ENCODE assay signal across 8 cellular contexts in genomic region chr3:12138044-12138443, GRCh38. TPM values are rescaled to one million over a fixed set of nuclear protein-coding genes. Genes with fewer than 3 reads are reported as not detected.
DNase-seq lines count a peak whose midpoint lies in the region; ATAC-seq and TF ChIP-seq lines count a peak whose summit lies in the region.

No MANE protein-coding gene starts in this region.

- no peaks in the 10 kb centered on the region for H3K9me3 Mint-ChIP-seq in activated CD8-positive, alpha-beta memory T cell treated with anti-CD3 and anti-CD28 coated beads, Interleukin-2, amount 10 ng/mL, durations not matched to agents 7 days and 5 days (ENCODE audit: low read depth)
- no peaks in the 10 kb centered on the region for H3K9me3 Mint-ChIP-seq in osteocyte (ENCODE audit: unreplicated experiment)

- H3K27me3 Mint-ChIP-seq in activated CD8-positive, alpha-beta memory T cell treated with anti-CD3 and anti-CD28 coated beads, Interleukin-2, amount 10 ng/mL, durations not matched to agents 7 days and 5 days, result peaks cover 32% of the 10 kb centered on the region
- H3K27me3 Mint-ChIP-seq in osteocyte (ENCODE audit: unreplicated experiment), result peaks cover 18% of the 10 kb centered on the region

- ATAC-seq in activated CD8-positive, alpha-beta memory T cell treated with anti-CD3 and anti-CD28 coated beads, Interleukin-2, amount 10 ng/mL, durations not matched to agents 7 days and 5 days, result peak; percentile 58
- ATAC-seq in HG03025 (IDR thresholded peaks at IDR 0.05; ENCODE audit: low FRiP score, unreplicated experiment) (no peak), GM19351 (IDR thresholded peaks at IDR 0.05; ENCODE audit: unreplicated experiment) (no peak)

- no peak overlapping the region for H3K27ac Mint-ChIP-seq in activated CD8-positive, alpha-beta memory T cell treated with anti-CD3 and anti-CD28 coated beads, Interleukin-2, amount 10 ng/mL, durations not matched to agents 7 days and 5 days
- no peak overlapping the region for H3K27ac Mint-ChIP-seq in osteocyte (ENCODE audit: unreplicated experiment)

- peak; percentile 46 for DNase-seq in activated CD8-positive, alpha-beta memory T cell treated with anti-CD3 and anti-CD28 coated beads, Interleukin-2, amount 10 ng/mL, durations not matched to agents 7 days and 5 days
- no peak for DNase-seq in activated CD8-positive, alpha-beta memory T cell treated with anti-CD3 and anti-CD28 coated beads, Interleukin-2, amount 50 U/mL, for 48 hours
- DNase-seq in NCI-H460 (ENCODE audit: extremely low read depth, low read depth), result peak; percentile 27
- DNase-seq in dermis blood vessel endothelial cell, result peak; percentile 60
- DNase-seq in osteocyte (ENCODE audit: extremely low spot score, unreplicated experiment), result no peak
- no peak for DNase-seq in HK-2 (ENCODE audit: unreplicated experiment)

- no peak overlapping the region for H3K4me3 Mint-ChIP-seq in activated CD8-positive, alpha-beta memory T cell treated with anti-CD3 and anti-CD28 coated beads, Interleukin-2, amount 10 ng/mL, durations not matched to agents 7 days and 5 days
- H3K4me3 Mint-ChIP-seq in osteocyte (ENCODE audit: unreplicated experiment), result no peak overlapping the region

- CTCF ChIA-PET in activated CD8-positive, alpha-beta memory T cell treated with anti-CD3 and anti-CD28 coated beads, Interleukin-2, amount 10 ng/mL, durations not matched to agents 7 days and 5 days (lab: Charles Lee), result interaction anchor here (0.9 to 10.1 kb wide), 9 partner anchors 9 to 343 kb away, joined by 3 to 194 read pairs (median 4); partner anchors contain the start of gene TSEN2

- H3K4me1 Mint-ChIP-seq in activated CD8-positive, alpha-beta memory T cell treated with anti-CD3 and anti-CD28 coated beads, Interleukin-2, amount 10 ng/mL, durations not matched to agents 7 days and 5 days, result peaks cover 8% of the 10 kb centered on the region
- H3K4me1 Mint-ChIP-seq in osteocyte (ENCODE audit: unreplicated experiment), result peaks cover 8% of the 10 kb centered on the region

- no peaks in the 10 kb centered on the region for H3K36me3 Mint-ChIP-seq in activated CD8-positive, alpha-beta memory T cell treated with anti-CD3 and anti-CD28 coated beads, Interleukin-2, amount 10 ng/mL, durations not matched to agents 7 days and 5 days
- no peaks in the 10 kb centered on the region for H3K36me3 Mint-ChIP-seq in osteocyte (ENCODE audit: unreplicated experiment)

- TF ChIP-seq CTCF in osteocyte (IDR thresholded peaks at IDR 0.05), result peak; percentile 51

RNA-seq across cellular contexts. Expression of gene TIMP4, which starts 20.7 kb away (rescaled TPM):
- total RNA-seq in activated CD8-positive, alpha-beta memory T cell treated with anti-CD3 and anti-CD28 coated beads, Interleukin-2, amount 10 ng/mL, durations not matched to agents 7 days and 5 days, result not detected
- total RNA-seq in NCI-H460 (2014; rRNA removed; shearing (Covaris generic)), result 3.6 and 4.7 TPM in 2 replicates
- polyA plus RNA-seq in NCI-H460 (2014; cell fraction: nucleus; rRNA removed), result 0.25 and 3.0 TPM in 2 replicates
- total RNA-seq in dermis blood vessel endothelial cell (0.34 and 0.51 TPM in 2 replicates), osteocyte (5.0 and 5.4 TPM in 2 replicates)

Comparison
In these comparisons a context has a peak if more than half of its experiments do, and no peak if none do; other contexts are left out.
1. DNase-seq: peak in activated CD8-positive, alpha-beta memory T cell treated with anti-CD3 and anti-CD28 coated beads, Interleukin-2, amount 10 ng/mL, durations not matched to agents 7 days and 5 days (single experiment), NCI-H460 (single experiment) and dermis blood vessel endothelial cell (single experiment); none in activated CD8-positive, alpha-beta memory T cell treated with anti-CD3 and anti-CD28 coated beads, Interleukin-2, amount 50 U/mL, for 48 hours (single experiment), osteocyte (single experiment) and HK-2 (single experiment).